8 cellular contexts compared by ENCODE assay signal in genomic region chr20:64064145-64064698, GRCh38. TPM values are rescaled to one million over a fixed set of nuclear protein-coding genes. Genes with fewer than 3 reads are reported as not detected.
DNase-seq lines count a peak whose midpoint lies in the region; ATAC-seq, FAIRE-seq and TF ChIP-seq lines count a peak whose summit lies in the region.

No MANE protein-coding gene starts in this region.

- peak overlapping the region; percentile 95 for H3K4me3 Mint-ChIP-seq in activated naive CD8-positive, alpha-beta T cell treated with anti-CD3 and anti-CD28 coated beads, Interleukin-2, amount 10 ng/mL, durations not matched to agents 7 days and 5 days

- H3K27ac Mint-ChIP-seq in activated naive CD8-positive, alpha-beta T cell treated with anti-CD3 and anti-CD28 coated beads, Interleukin-2, amount 10 ng/mL, durations not matched to agents 7 days and 5 days: peak overlapping the region; percentile 89

- H3K4me2 ChIP-seq in HepG2 (ENCODE audit: low read depth, low read length): peak overlapping the region; percentile 95

- TF ChIP-seq POLR2A in HepG2 (IDR thresholded peaks at IDR 0.05; ENCODE audit: insufficient read depth in 1 of 2, low read depth in 2 of 2, low read length in 2 of 2): no peak; a peak in 1 of 4 replicates
- no peak for TF ChIP-seq POLR2A in vagina (IDR thresholded peaks at IDR 0.05)
- no peak for TF ChIP-seq POLR2A in GM12892 (IDR thresholded peaks at IDR 0.05; ENCODE audit: low read depth, low read length)

- no peak for DNase-seq in heart right ventricle
- no peak for DNase-seq in left ventricle myocardium superior
- no peak for DNase-seq in activated naive CD8-positive, alpha-beta T cell treated with anti-CD3 and anti-CD28 coated beads, Interleukin-2, amount 10 ng/mL, durations not matched to agents 7 days and 5 days
- DNase-seq in HepG2 (ENCODE audit: low spot score): no peak
- DNase-seq in vagina (ENCODE audit: extremely low spot score in 2 of 2): no peak
- no peak for DNase-seq in amniotic stem cell (lab: John Stamatoyannopoulos, UW)
- DNase-seq in GM12892 (ENCODE audit: insufficient read length): no peak
- DNase-seq in activated gamma-delta T cell treated with Interleukin-2 at 50 U/mL for 16 hours: no peak

- CTCF ChIA-PET in HepG2 (lab: Yijun Ruan, JAX; ENCODE audit: low intra/inter-chr PET ratio, low total read pairs): no interaction called here

- TF ChIP-seq CTCF in heart right ventricle (IDR thresholded peaks at IDR 0.05): no peak
- no peak for TF ChIP-seq CTCF in HepG2 (CRISPR knock-in tag; IDR thresholded peaks at IDR 0.05)
- TF ChIP-seq CTCF in vagina (IDR thresholded peaks at IDR 0.05): no peak

- no peaks in the 10 kb centered on the region for H3K27me3 ChIP-seq in heart right ventricle
- peaks cover 3 to 11% of the 10 kb centered on the region in 2 experiments; a peak in 2 of 5 replicates for H3K27me3 ChIP-seq in HepG2 (ENCODE audit: control insufficient read depth in 1 of 2, insufficient read depth in 2 of 2, low read length in 2 of 2)
- H3K27me3 ChIP-seq in vagina: no peaks in the 10 kb centered on the region

- H3K79me2 ChIP-seq in HepG2 (ENCODE audit: insufficient read depth, low read length): no peaks in the 10 kb centered on the region

- POLR2A ChIA-PET in activated naive CD8-positive, alpha-beta T cell treated with anti-CD3 and anti-CD28 coated beads, Interleukin-2, amount 10 ng/mL, durations not matched to agents 7 days and 5 days (lab: Charles Lee): interaction anchor here (0.9 to 7.4 kb wide), 2 partner anchors 13 to 90 kb away, joined by 3 to 114 read pairs; partner anchors contain the start of genes OPRL1 and RGS19
- POLR2A ChIA-PET in HepG2 (lab: Yijun Ruan, JAX): interaction anchor here (1.2 to 3.7 kb wide), 8 partner anchors 8 to 406 kb away, joined by 4 to 34 read pairs (median 6); partner anchors contain the start of genes C20orf204, OPRL1, RGS19 and RTEL1

- BruUV-seq in HepG2 (replicated peaks; lab: Mats Ljungman, UMichigan): no TSS peak

- in situ Hi-C loops in HepG2 (cut with HindIII; ENCODE audit: extremely low pct_ligation_motif_present, low pct_unique_long_range_greater_than_20kb): no loop called here

- H3K4me3 ChIP-seq in heart right ventricle: peak overlapping the region in 9 of 10 donors; percentile 77 to 100 (median 94)
- H3K4me3 ChIP-seq in HepG2 (replicated peaks in 1 of 3; ENCODE audit: insufficient read depth in 1 of 3, low read depth in 2 of 3, low read length in 3 of 3): peak overlapping the region; percentile 82 to 98 (median 90)
- H3K4me3 ChIP-seq in vagina: peak overlapping the region; percentile 82

- no peak; a peak in 1 of 4 replicates for TF ChIP-seq EP300 in HepG2 (IDR thresholded peaks at IDR 0.05; ENCODE audit: low read depth in 2 of 2, low read length in 2 of 2)
- no peak for TF ChIP-seq EP300 in HepG2 (CRISPR knock-in tag; IDR thresholded peaks at IDR 0.05; ENCODE audit: borderline replicate concordance)

- TF ChIP-seq RAD21 in HepG2 (CRISPR knock-in tag; IDR thresholded peaks at IDR 0.05): no peak

- H2AFZ ChIP-seq in HepG2 (ENCODE audit: low read length): no peak overlapping the region

- no peaks in the 10 kb centered on the region for H3K36me3 Mint-ChIP-seq in activated naive CD8-positive, alpha-beta T cell treated with anti-CD3 and anti-CD28 coated beads, Interleukin-2, amount 10 ng/mL, durations not matched to agents 7 days and 5 days

- H3K4me1 ChIP-seq in heart right ventricle (peaks cover 5 to 46% (median 25%) of the 10 kb centered on the region in 9 donors), HepG2 (ENCODE audit: insufficient read depth, low read length) (peaks cover 56% of the 10 kb centered on the region), vagina (peaks cover 33% of the 10 kb centered on the region)

- H3K9me3 ChIP-seq in heart right ventricle: no peaks in the 10 kb centered on the region
- H3K9me3 ChIP-seq in HepG2 (ENCODE audit: low read length): no peaks in the 10 kb centered on the region
- no peaks in the 10 kb centered on the region for H3K9me3 ChIP-seq in vagina

- no peaks in the 10 kb centered on the region for H3K9me3 Mint-ChIP-seq in activated naive CD8-positive, alpha-beta T cell treated with anti-CD3 and anti-CD28 coated beads, Interleukin-2, amount 10 ng/mL, durations not matched to agents 7 days and 5 days

- ATAC-seq in heart right ventricle: peak in 3 of 8 donors; percentile 8 to 20 (median 19)
- no peak for ATAC-seq in left ventricle myocardium superior
- ATAC-seq in activated naive CD8-positive, alpha-beta T cell treated with anti-CD3 and anti-CD28 coated beads, Interleukin-2, amount 10 ng/mL, durations not matched to agents 7 days and 5 days (ENCODE audit: low read depth): no peak
- peak; percentile 24 for ATAC-seq in HepG2

- no peaks in the 10 kb centered on the region for H3K27me3 Mint-ChIP-seq in activated naive CD8-positive, alpha-beta T cell treated with anti-CD3 and anti-CD28 coated beads, Interleukin-2, amount 10 ng/mL, durations not matched to agents 7 days and 5 days

- 32 to 37% methylated on average over 12 of the region's 12 CpGs for WGBS in heart right ventricle, 2 donors
- 0% methylated on average over 11 of the region's 12 CpGs for WGBS in HepG2 (ENCODE audit: low lambda C conversion rate)

- peaks cover 44% of the 10 kb centered on the region for H3K4me1 Mint-ChIP-seq in activated naive CD8-positive, alpha-beta T cell treated with anti-CD3 and anti-CD28 coated beads, Interleukin-2, amount 10 ng/mL, durations not matched to agents 7 days and 5 days

- H3K36me3 ChIP-seq in heart right ventricle (peaks cover 0 to 2% (median 0%) of the 10 kb centered on the region in 9 donors), HepG2 (replicated peaks in 1 of 2; ENCODE audit: control insufficient read depth in 1 of 2, insufficient read depth in 2 of 2, low read length in 2 of 2) (no peaks in the 10 kb centered on the region), vagina (no peaks in the 10 kb centered on the region)

- intact Hi-C loops in heart right ventricle (cut with DNase I) (no loop called here), left ventricle myocardium superior (cut with micrococcal nuclease) (no loop called here), HepG2 (cut with micrococcal nuclease; ENCODE audit: unreplicated experiment) (loop anchor here (2.0 kb wide), 1 partner anchor 17 kb away; the partner anchor contains the start of gene OPRL1), vagina (cut with DNase I) (no loop called here)

- peaks cover 4% of the 10 kb centered on the region; the same call in 1 of the 2 replicates for H4K20me1 ChIP-seq in HepG2 (ENCODE audit: insufficient read depth, low read length)

- FAIRE-seq in HepG2 (lab: Jason Lieb, UNC): peak; percentile 28
- FAIRE-seq in GM12892 (lab: Jason Lieb, UNC): no peak

- H3K9ac ChIP-seq in HepG2 (ENCODE audit: insufficient read depth, low read depth, low read length): peak overlapping the region; percentile 82

- peak overlapping the region in 8 of 10 donors; percentile 49 to 92 (median 89) for H3K27ac ChIP-seq in heart right ventricle
- H3K27ac ChIP-seq in HepG2 (ENCODE audit: extremely low read length, insufficient read depth, low read length): peak overlapping the region; percentile 78
- peak overlapping the region; percentile 82 for H3K27ac ChIP-seq in vagina

RNA-seq across cellular contexts. Expression of gene TCEA2, which starts 1.2 kb away (rescaled TPM):
- total RNA-seq in heart right ventricle (10 to 100 TPM; 40.8 to 51.0 (median 44.9) TPM), left ventricle myocardium superior (35.6 TPM), HepG2 (2016; rRNA removed; fragmentation: Illumina TruSeq; extraction: Trizol) (25.9 and 33.7 TPM in 2 replicates), vagina (33.1 TPM)
- polyA plus RNA-seq in heart right ventricle (10 to 100 TPM; 35.0 to 54.9 TPM), HepG2 (2011; rRNA removed) (28.1 and 36.8 TPM in 2 replicates)
- total RNA-seq in activated naive CD8-positive, alpha-beta T cell treated with anti-CD3 and anti-CD28 coated beads, Interleukin-2, amount 10 ng/mL, durations not matched to agents 7 days and 5 days: 10 to 100 TPM; 65.3 to 74.9 TPM
- 58.0 and 75.2 TPM in 2 replicates for total RNA-seq in HepG2 (2016; cell fraction: cytosol; rRNA removed; fragmentation: Illumina TruSeq; extraction: Trizol; ENCODE audit: low read depth)
- total RNA-seq in HepG2 (2016; cell fraction: insoluble cytoplasmic fraction; rRNA removed; fragmentation: Illumina TruSeq; extraction: Trizol): 25.2 and 31.6 TPM in 2 replicates
- total RNA-seq in HepG2 (2016; cell fraction: membrane; rRNA removed; fragmentation: Illumina TruSeq; extraction: Trizol): 54.3 and 70.5 TPM in 2 replicates
- total RNA-seq in HepG2 (2016; cell fraction: nucleus; rRNA removed; fragmentation: Illumina TruSeq; extraction: Trizol): 19.6 and 25.2 TPM in 2 replicates
- polyA plus RNA-seq in HepG2 (2011; cell fraction: cytosol; rRNA removed): 22.9 and 25.9 TPM in 2 replicates
- polyA plus RNA-seq in HepG2 (2011; cell fraction: nucleus; rRNA removed): 101 and 106 TPM in 2 replicates
- 70.9 and 75.4 TPM in 2 replicates for polyA plus RNA-seq in HepG2 (2012)
- polyA plus RNA-seq in HepG2 (2016; cell fraction: cytosol; fragmentation: Illumina TruSeq; extraction: Trizol; ENCODE audit: low read depth): 308 and 317 TPM in 2 replicates
- polyA plus RNA-seq in HepG2 (2016; cell fraction: insoluble cytoplasmic fraction; fragmentation: Illumina TruSeq; extraction: Trizol; ENCODE audit: low read depth): 54.5 and 74.5 TPM in 2 replicates
- 232 and 236 TPM in 2 replicates for polyA plus RNA-seq in HepG2 (2016; cell fraction: membrane; fragmentation: Illumina TruSeq; extraction: Trizol; ENCODE audit: low read depth)
- polyA plus RNA-seq in HepG2 (2016; cell fraction: nucleus; fragmentation: Illumina TruSeq; extraction: Trizol; ENCODE audit: insufficient read depth, low read depth): 80.5 and 83.8 TPM in 2 replicates
- 42.1 and 65.5 TPM in 2 replicates for polyA minus RNA-seq in HepG2 (2011; rRNA and poly(A)+ RNA removed; ENCODE audit: low replicate concordance)
- 21.6 and 27.5 TPM in 2 replicates for polyA minus RNA-seq in HepG2 (2011; cell fraction: cytosol; rRNA and poly(A)+ RNA removed)
- 32.7 and 36.6 TPM in 2 replicates for polyA minus RNA-seq in HepG2 (2011; cell fraction: nucleus; rRNA and poly(A)+ RNA removed)
- polyA plus RNA-seq in GM12892 (2012; ENCODE audit: missing spikeins): 10.4 TPM

RNA-seq across cellular contexts. Expression of gene SOX18, which starts 14.8 kb away (rescaled TPM):
- total RNA-seq in heart right ventricle: 100 to 1,000 TPM in 1 of 10 donors, 10 to 100 TPM in 9; 23.5 to 129 (median 51.9) TPM
- 10 to 100 TPM; 37.2 to 60.0 TPM for polyA plus RNA-seq in heart right ventricle
- 36.8 TPM for total RNA-seq in left ventricle myocardium superior
- under 1 TPM; 0.30 to 0.51 TPM for total RNA-seq in activated naive CD8-positive, alpha-beta T cell treated with anti-CD3 and anti-CD28 coated beads, Interleukin-2, amount 10 ng/mL, durations not matched to agents 7 days and 5 days
- 1.3 and 1.9 TPM in 2 replicates for total RNA-seq in HepG2 (2016; rRNA removed; fragmentation: Illumina TruSeq; extraction: Trizol)
- total RNA-seq in HepG2 (2016; cell fraction: cytosol; rRNA removed; fragmentation: Illumina TruSeq; extraction: Trizol; ENCODE audit: low read depth): 1.1 and 1.6 TPM in 2 replicates
- 0.94 and 1.8 TPM in 2 replicates for total RNA-seq in HepG2 (2016; cell fraction: insoluble cytoplasmic fraction; rRNA removed; fragmentation: Illumina TruSeq; extraction: Trizol)
- total RNA-seq in HepG2 (2016; cell fraction: membrane; rRNA removed; fragmentation: Illumina TruSeq; extraction: Trizol): 2.7 and 3.0 TPM in 2 replicates
- total RNA-seq in HepG2 (2016; cell fraction: nucleus; rRNA removed; fragmentation: Illumina TruSeq; extraction: Trizol): 1.4 and 2.1 TPM in 2 replicates
- 1.6 and 2.0 TPM in 2 replicates for polyA plus RNA-seq in HepG2 (2011; rRNA removed)
- 1.1 and 2.3 TPM in 2 replicates for polyA plus RNA-seq in HepG2 (2011; cell fraction: cytosol; rRNA removed)
- polyA plus RNA-seq in HepG2 (2011; cell fraction: nucleus; rRNA removed): 8.4 and 10.3 TPM in 2 replicates
- 2.4 and 3.1 TPM in 2 replicates for polyA plus RNA-seq in HepG2 (2012)
- 1.8 and 1.9 TPM in 2 replicates for polyA plus RNA-seq in HepG2 (2016; cell fraction: cytosol; fragmentation: Illumina TruSeq; extraction: Trizol; ENCODE audit: low read depth)
- 7.2 and 8.4 TPM in 2 replicates for polyA plus RNA-seq in HepG2 (2016; cell fraction: insoluble cytoplasmic fraction; fragmentation: Illumina TruSeq; extraction: Trizol; ENCODE audit: low read depth)
- polyA plus RNA-seq in HepG2 (2016; cell fraction: membrane; fragmentation: Illumina TruSeq; extraction: Trizol; ENCODE audit: low read depth): 3.3 and 4.0 TPM in 2 replicates
- 9.0 and 10.0 TPM in 2 replicates for polyA plus RNA-seq in HepG2 (2016; cell fraction: nucleus; fragmentation: Illumina TruSeq; extraction: Trizol; ENCODE audit: insufficient read depth, low read depth)
- polyA minus RNA-seq in HepG2 (2011; rRNA and poly(A)+ RNA removed; ENCODE audit: low replicate concordance): 0.28 and 1.8 TPM in 2 replicates
- polyA minus RNA-seq in HepG2 (2011; cell fraction: cytosol; rRNA and poly(A)+ RNA removed): 1.9 and 4.0 TPM in 2 replicates
- 0.77 and 0.87 TPM in 2 replicates for polyA minus RNA-seq in HepG2 (2011; cell fraction: nucleus; rRNA and poly(A)+ RNA removed)
- total RNA-seq in vagina: 57.2 TPM
- polyA plus RNA-seq in GM12892 (2012; ENCODE audit: missing spikeins): 0.13 TPM

RNA-seq across cellular contexts. Expression of gene RGS19, which starts 15.1 kb away (rescaled TPM):
- total RNA-seq in heart right ventricle (10 to 100 TPM in 1 of 10 donors, 1 to 10 TPM in 9; 1.8 to 13.1 (median 3.3) TPM), left ventricle myocardium superior (5.4 TPM), HepG2 (2016; rRNA removed; fragmentation: Illumina TruSeq; extraction: Trizol) (10.2 and 10.7 TPM in 2 replicates), vagina (20.6 TPM)
- polyA plus RNA-seq in heart right ventricle (1 to 10 TPM; 4.5 to 6.4 TPM), HepG2 (2011; rRNA removed) (11.9 and 14.7 TPM in 2 replicates)
- total RNA-seq in activated naive CD8-positive, alpha-beta T cell treated with anti-CD3 and anti-CD28 coated beads, Interleukin-2, amount 10 ng/mL, durations not matched to agents 7 days and 5 days: 100 to 1,000 TPM in 1 of 2 experiments, 10 to 100 TPM in 1; 95.1 to 106 TPM
- total RNA-seq in HepG2 (2016; cell fraction: cytosol; rRNA removed; fragmentation: Illumina TruSeq; extraction: Trizol; ENCODE audit: low read depth): 8.3 and 13.6 TPM in 2 replicates
- 9.9 and 10.3 TPM in 2 replicates for total RNA-seq in HepG2 (2016; cell fraction: insoluble cytoplasmic fraction; rRNA removed; fragmentation: Illumina TruSeq; extraction: Trizol)
- 24.1 and 24.7 TPM in 2 replicates for total RNA-seq in HepG2 (2016; cell fraction: membrane; rRNA removed; fragmentation: Illumina TruSeq; extraction: Trizol)
- total RNA-seq in HepG2 (2016; cell fraction: nucleus; rRNA removed; fragmentation: Illumina TruSeq; extraction: Trizol): 7.0 and 7.6 TPM in 2 replicates
- 11.7 and 19.3 TPM in 2 replicates for polyA plus RNA-seq in HepG2 (2011; cell fraction: cytosol; rRNA removed)
- 12.6 and 13.6 TPM in 2 replicates for polyA plus RNA-seq in HepG2 (2011; cell fraction: nucleus; rRNA removed)
- polyA plus RNA-seq in HepG2 (2012): 4.4 and 6.8 TPM in 2 replicates
- polyA plus RNA-seq in HepG2 (2016; cell fraction: cytosol; fragmentation: Illumina TruSeq; extraction: Trizol; ENCODE audit: low read depth): 18.0 and 22.1 TPM in 2 replicates
- polyA plus RNA-seq in HepG2 (2016; cell fraction: insoluble cytoplasmic fraction; fragmentation: Illumina TruSeq; extraction: Trizol; ENCODE audit: low read depth): 14.2 and 16.6 TPM in 2 replicates
- 25.0 and 29.7 TPM in 2 replicates for polyA plus RNA-seq in HepG2 (2016; cell fraction: membrane; fragmentation: Illumina TruSeq; extraction: Trizol; ENCODE audit: low read depth)
- polyA plus RNA-seq in HepG2 (2016; cell fraction: nucleus; fragmentation: Illumina TruSeq; extraction: Trizol; ENCODE audit: insufficient read depth, low read depth): 9.7 and 10.6 TPM in 2 replicates
- polyA minus RNA-seq in HepG2 (2011; rRNA and poly(A)+ RNA removed; ENCODE audit: low replicate concordance): 15.8 and 18.5 TPM in 2 replicates
- polyA minus RNA-seq in HepG2 (2011; cell fraction: cytosol; rRNA and poly(A)+ RNA removed): 8.1 and 9.1 TPM in 2 replicates
- 4.5 and 5.5 TPM in 2 replicates for polyA minus RNA-seq in HepG2 (2011; cell fraction: nucleus; rRNA and poly(A)+ RNA removed)
- polyA plus RNA-seq in GM12892 (2012; ENCODE audit: missing spikeins): 14.0 TPM

RNA-seq across cellular contexts. Expression of gene OPRL1, which starts 15.7 kb away (rescaled TPM):
- 1 to 10 TPM in 1 of 10 donors, under 1 TPM in 9; 0.27 to 1.3 (median 0.42) TPM for total RNA-seq in heart right ventricle
- polyA plus RNA-seq in heart right ventricle: under 1 TPM; 0.19 to 0.29 TPM
- total RNA-seq in left ventricle myocardium superior: 0.27 TPM
- total RNA-seq in activated naive CD8-positive, alpha-beta T cell treated with anti-CD3 and anti-CD28 coated beads, Interleukin-2, amount 10 ng/mL, durations not matched to agents 7 days and 5 days: 1 to 10 TPM; 1.8 to 2.6 TPM
- 0.27 and 0.35 TPM in 2 replicates for total RNA-seq in HepG2 (2016; rRNA removed; fragmentation: Illumina TruSeq; extraction: Trizol)
- total RNA-seq in HepG2 (2016; cell fraction: cytosol; rRNA removed; fragmentation: Illumina TruSeq; extraction: Trizol; ENCODE audit: low read depth): not detected in 2 replicates
- total RNA-seq in HepG2 (2016; cell fraction: insoluble cytoplasmic fraction; rRNA removed; fragmentation: Illumina TruSeq; extraction: Trizol): 0.16 and 0.56 TPM in 2 replicates
- total RNA-seq in HepG2 (2016; cell fraction: membrane; rRNA removed; fragmentation: Illumina TruSeq; extraction: Trizol): 0.12 and 0.14 TPM in 2 replicates
- total RNA-seq in HepG2 (2016; cell fraction: nucleus; rRNA removed; fragmentation: Illumina TruSeq; extraction: Trizol): 0.25 and 0.28 TPM in 2 replicates
- 0.71 and 0.77 TPM in 2 replicates for polyA plus RNA-seq in HepG2 (2011; rRNA removed)
- polyA plus RNA-seq in HepG2 (2011; cell fraction: cytosol; rRNA removed): 0.37 and 0.86 TPM in 2 replicates
- 0.99 and 1.1 TPM in 2 replicates for polyA plus RNA-seq in HepG2 (2011; cell fraction: nucleus; rRNA removed)
- 0.28 and 0.56 TPM in 2 replicates for polyA plus RNA-seq in HepG2 (2012)
- not detected in 2 replicates for polyA plus RNA-seq in HepG2 (2016; cell fraction: cytosol; fragmentation: Illumina TruSeq; extraction: Trizol; ENCODE audit: low read depth)
- 0.32 and 0.40 TPM in 2 replicates for polyA plus RNA-seq in HepG2 (2016; cell fraction: insoluble cytoplasmic fraction; fragmentation: Illumina TruSeq; extraction: Trizol; ENCODE audit: low read depth)
- 0.08 TPM in 1 of 2 replicates, not detected in the other for polyA plus RNA-seq in HepG2 (2016; cell fraction: membrane; fragmentation: Illumina TruSeq; extraction: Trizol; ENCODE audit: low read depth)
- polyA plus RNA-seq in HepG2 (2016; cell fraction: nucleus; fragmentation: Illumina TruSeq; extraction: Trizol; ENCODE audit: insufficient read depth, low read depth): 0.33 and 0.61 TPM in 2 replicates
- polyA minus RNA-seq in HepG2 (2011; rRNA and poly(A)+ RNA removed; ENCODE audit: low replicate concordance): 0.14 and 3.0 TPM in 2 replicates
- polyA minus RNA-seq in HepG2 (2011; cell fraction: cytosol; rRNA and poly(A)+ RNA removed): 0.59 and 0.62 TPM in 2 replicates
- polyA minus RNA-seq in HepG2 (2011; cell fraction: nucleus; rRNA and poly(A)+ RNA removed): 0.13 and 0.25 TPM in 2 replicates
- 1.5 TPM for total RNA-seq in vagina
- polyA plus RNA-seq in GM12892 (2012; ENCODE audit: missing spikeins): 0.23 TPM

RNA-seq across cellular contexts. Expression of gene LKAAEAR1, which starts 20.0 kb away (rescaled TPM):
- not detected for total RNA-seq in heart right ventricle
- polyA plus RNA-seq in heart right ventricle: under 1 TPM in 1 of 2 donors, not detected in 1; 0.12 TPM
- total RNA-seq in left ventricle myocardium superior: not detected
- total RNA-seq in activated naive CD8-positive, alpha-beta T cell treated with anti-CD3 and anti-CD28 coated beads, Interleukin-2, amount 10 ng/mL, durations not matched to agents 7 days and 5 days: 1 to 10 TPM in 1 of 2 experiments, under 1 TPM in 1; 0.57 to 1.1 TPM
- total RNA-seq in HepG2 (2016; rRNA removed; fragmentation: Illumina TruSeq; extraction: Trizol): not detected in 2 replicates
- 0.51 TPM in 1 of 2 replicates, not detected in the other for total RNA-seq in HepG2 (2016; cell fraction: cytosol; rRNA removed; fragmentation: Illumina TruSeq; extraction: Trizol; ENCODE audit: low read depth)
- 0.15 TPM in 1 of 2 replicates, not detected in the other for total RNA-seq in HepG2 (2016; cell fraction: insoluble cytoplasmic fraction; rRNA removed; fragmentation: Illumina TruSeq; extraction: Trizol)
- total RNA-seq in HepG2 (2016; cell fraction: membrane; rRNA removed; fragmentation: Illumina TruSeq; extraction: Trizol): 0.22 TPM in 1 of 2 replicates, not detected in the other
- not detected in 2 replicates for total RNA-seq in HepG2 (2016; cell fraction: nucleus; rRNA removed; fragmentation: Illumina TruSeq; extraction: Trizol)
- polyA plus RNA-seq in HepG2 (2011; rRNA removed): not detected in 2 replicates
- not detected in 2 replicates for polyA plus RNA-seq in HepG2 (2011; cell fraction: cytosol; rRNA removed)
- not detected in 2 replicates for polyA plus RNA-seq in HepG2 (2011; cell fraction: nucleus; rRNA removed)
- not detected in 2 replicates for polyA plus RNA-seq in HepG2 (2012)
- 0.41 and 0.44 TPM in 2 replicates for polyA plus RNA-seq in HepG2 (2016; cell fraction: cytosol; fragmentation: Illumina TruSeq; extraction: Trizol; ENCODE audit: low read depth)
- polyA plus RNA-seq in HepG2 (2016; cell fraction: insoluble cytoplasmic fraction; fragmentation: Illumina TruSeq; extraction: Trizol; ENCODE audit: low read depth): not detected in 2 replicates
- not detected in 2 replicates for polyA plus RNA-seq in HepG2 (2016; cell fraction: membrane; fragmentation: Illumina TruSeq; extraction: Trizol; ENCODE audit: low read depth)
- polyA plus RNA-seq in HepG2 (2016; cell fraction: nucleus; fragmentation: Illumina TruSeq; extraction: Trizol; ENCODE audit: insufficient read depth, low read depth): not detected in 2 replicates
- polyA minus RNA-seq in HepG2 (2011; rRNA and poly(A)+ RNA removed; ENCODE audit: low replicate concordance): not detected in 2 replicates
- polyA minus RNA-seq in HepG2 (2011; cell fraction: cytosol; rRNA and poly(A)+ RNA removed): not detected in 2 replicates
- not detected in 2 replicates for polyA minus RNA-seq in HepG2 (2011; cell fraction: nucleus; rRNA and poly(A)+ RNA removed)
- total RNA-seq in vagina: not detected
- not detected for polyA plus RNA-seq in GM12892 (2012; ENCODE audit: missing spikeins)
